In the genomic region with DNA sequence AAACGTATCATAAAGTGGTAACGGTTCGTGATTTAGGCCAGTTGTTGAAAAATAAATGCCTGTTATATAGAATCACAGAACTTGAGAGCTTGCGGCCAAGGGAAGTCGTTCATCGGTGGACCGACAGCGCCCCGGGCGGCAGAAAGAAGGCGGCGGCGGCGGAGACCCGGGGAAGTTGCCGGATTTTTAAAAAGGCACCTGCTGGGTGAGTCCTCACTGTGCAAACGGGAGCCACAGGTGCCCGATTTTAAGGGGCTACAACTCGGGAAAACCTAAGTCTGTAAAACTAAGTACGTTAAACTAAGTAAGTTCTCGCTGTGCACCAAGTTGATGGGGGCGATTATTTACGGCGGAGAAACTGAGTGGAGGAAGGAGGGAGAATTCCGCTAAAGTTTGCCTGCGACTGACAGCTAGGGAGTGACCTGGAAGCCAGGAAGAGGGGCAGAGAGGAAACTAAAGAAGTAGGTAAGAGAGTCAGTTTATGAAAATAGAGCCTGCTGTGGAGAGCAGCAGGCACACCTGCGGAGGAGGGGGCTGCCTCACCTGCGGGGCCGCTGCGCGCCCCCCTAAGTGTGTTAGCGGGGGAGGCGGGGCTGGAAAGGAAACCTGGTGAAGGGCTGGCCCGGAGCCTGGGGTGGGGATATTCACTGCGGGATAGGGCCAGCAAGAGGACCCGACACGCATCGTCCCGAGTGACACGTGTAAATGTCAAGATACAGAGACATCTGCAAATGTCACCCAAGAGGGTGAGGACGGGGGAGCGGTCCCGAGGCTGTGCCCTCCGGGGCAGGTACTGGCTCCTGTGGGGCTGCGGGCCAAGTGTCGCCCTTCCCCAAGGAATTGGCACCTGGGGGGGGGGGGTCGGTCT, we compare ENCODE assay signal across 8 cellular contexts. TPM values are rescaled to one million over a fixed set of nuclear protein-coding genes. Genes with fewer than 3 reads are reported as not detected.
A peak's percentile ranks its signal among the peaks of the same experiment; 100 is the strongest.
DNase-seq lines count a peak whose midpoint lies in the region; ATAC-seq and TF ChIP-seq lines count a peak whose summit lies in the region.

No MANE protein-coding gene starts in this region.

- peaks cover 6% of the 10 kb centered on the region for H3K4me1 Mint-ChIP-seq in activated CD4-positive, alpha-beta T cell treated with anti-CD3 and anti-CD28 coated beads, Interleukin-2, amount 10 ng/mL, durations not matched to agents 7 days and 5 days
- H3K4me1 Mint-ChIP-seq in endothelial cell (ENCODE audit: unreplicated experiment), result peaks cover 35% of the 10 kb centered on the region
- peaks cover 5 to 7% of the 10 kb centered on the region in 2 donors for H3K4me1 Mint-ChIP-seq in stimulated activated naive B cell treated with anti-CD40 and anti-IgM and Interleukin-4, amounts not matched to agents 10 μg/mL and 1 μg/mL and 100 μg/mL, for 72 hours

- H3K36me3 ChIP-seq in mesodermal cell (ENCODE audit: control insufficient read depth, insufficient read depth, low read length), result no peaks in the 10 kb centered on the region

- POLR2A ChIA-PET in activated CD4-positive, alpha-beta T cell treated with anti-CD3 and anti-CD28 coated beads, Interleukin-2, amount 10 ng/mL, durations not matched to agents 7 days and 5 days (lab: Charles Lee), result no interaction called here

- peak overlapping the region; percentile 78 for H3K27ac Mint-ChIP-seq in activated CD4-positive, alpha-beta T cell treated with anti-CD3 and anti-CD28 coated beads, Interleukin-2, amount 10 ng/mL, durations not matched to agents 7 days and 5 days
- no peak overlapping the region for H3K27ac Mint-ChIP-seq in endothelial cell (ENCODE audit: unreplicated experiment)
- peak overlapping the region; percentile 68 for H3K27ac Mint-ChIP-seq in stimulated activated naive B cell treated with anti-CD40 and anti-IgM and Interleukin-4, amounts not matched to agents 10 μg/mL and 1 μg/mL and 100 μg/mL, for 72 hours

- H3K27me3 Mint-ChIP-seq in activated CD4-positive, alpha-beta T cell treated with anti-CD3 and anti-CD28 coated beads, Interleukin-2, amount 10 ng/mL, durations not matched to agents 7 days and 5 days, result peaks cover 38% of the 10 kb centered on the region
- peaks cover 9% of the 10 kb centered on the region for H3K27me3 Mint-ChIP-seq in endothelial cell (ENCODE audit: unreplicated experiment)
- peaks cover 56 to 57% of the 10 kb centered on the region in 2 donors for H3K27me3 Mint-ChIP-seq in stimulated activated naive B cell treated with anti-CD40 and anti-IgM and Interleukin-4, amounts not matched to agents 10 μg/mL and 1 μg/mL and 100 μg/mL, for 72 hours

- H3K9me3 ChIP-seq in mesodermal cell (ENCODE audit: control insufficient read depth, low read length), result peaks cover 9% of the 10 kb centered on the region

- peaks cover 2% of the 10 kb centered on the region for H3K36me3 Mint-ChIP-seq in activated CD4-positive, alpha-beta T cell treated with anti-CD3 and anti-CD28 coated beads, Interleukin-2, amount 10 ng/mL, durations not matched to agents 7 days and 5 days (ENCODE audit: low read depth)
- peaks cover 8% of the 10 kb centered on the region for H3K36me3 Mint-ChIP-seq in endothelial cell (ENCODE audit: low read depth, unreplicated experiment)
- peaks cover 4 to 6% of the 10 kb centered on the region in 2 donors for H3K36me3 Mint-ChIP-seq in stimulated activated naive B cell treated with anti-CD40 and anti-IgM and Interleukin-4, amounts not matched to agents 10 μg/mL and 1 μg/mL and 100 μg/mL, for 72 hours

- H3K4me3 Mint-ChIP-seq in activated CD4-positive, alpha-beta T cell treated with anti-CD3 and anti-CD28 coated beads, Interleukin-2, amount 10 ng/mL, durations not matched to agents 7 days and 5 days, result peak overlapping the region; percentile 59
- peak overlapping the region; percentile 89 for H3K4me3 Mint-ChIP-seq in endothelial cell (ENCODE audit: unreplicated experiment)
- H3K4me3 Mint-ChIP-seq in stimulated activated naive B cell treated with anti-CD40 and anti-IgM and Interleukin-4, amounts not matched to agents 10 μg/mL and 1 μg/mL and 100 μg/mL, for 72 hours, result peak overlapping the region; percentile 40 to 61

- peak; percentile 70 for TF ChIP-seq CTCF in endothelial cell (IDR thresholded peaks at IDR 0.05; ENCODE audit: unreplicated experiment)

- WGBS in mesodermal cell (ENCODE audit: insufficient coverage in 2 of 2), 2 experiments, result 3% methylated on average over 44 to 47 of the region's 47 CpGs

- H3K9me3 Mint-ChIP-seq in activated CD4-positive, alpha-beta T cell treated with anti-CD3 and anti-CD28 coated beads, Interleukin-2, amount 10 ng/mL, durations not matched to agents 7 days and 5 days, result peaks cover 3% of the 10 kb centered on the region
- no peaks in the 10 kb centered on the region for H3K9me3 Mint-ChIP-seq in endothelial cell (ENCODE audit: unreplicated experiment)
- peaks cover 0 to 2% of the 10 kb centered on the region in 2 donors for H3K9me3 Mint-ChIP-seq in stimulated activated naive B cell treated with anti-CD40 and anti-IgM and Interleukin-4, amounts not matched to agents 10 μg/mL and 1 μg/mL and 100 μg/mL, for 72 hours

- peak overlapping the region; percentile 43 for H3K4me3 ChIP-seq in mesodermal cell (ENCODE audit: extremely low read depth, insufficient read depth, low read length, poor library complexity, severe bottlenecking)

- no peak overlapping the region for H3K27ac ChIP-seq in mesodermal cell (ENCODE audit: low read depth, low read length, severe bottlenecking)

- ATAC-seq in HG03432 (IDR thresholded peaks at IDR 0.05; ENCODE audit: unreplicated experiment) (peak; percentile 54), HG02840 (IDR thresholded peaks at IDR 0.05; ENCODE audit: low FRiP score, unreplicated experiment) (no peak), GM21447 (IDR thresholded peaks at IDR 0.05; ENCODE audit: unreplicated experiment) (no peak)
- ATAC-seq in stimulated activated naive B cell treated with anti-CD40 and anti-IgM and Interleukin-4, amounts not matched to agents 10 μg/mL and 1 μg/mL and 100 μg/mL, for 72 hours (replicated peaks), result peak; percentile 56

- H3K4me1 ChIP-seq in mesodermal cell (ENCODE audit: control insufficient read depth, insufficient read depth, low read length, poor library complexity, severe bottlenecking), result peaks cover 24% of the 10 kb centered on the region

- CTCF ChIA-PET in activated CD4-positive, alpha-beta T cell treated with anti-CD3 and anti-CD28 coated beads, Interleukin-2, amount 10 ng/mL, durations not matched to agents 7 days and 5 days (lab: Charles Lee), result no interaction called here

- peak in 10 of 14 donors; percentile 15 to 67 (median 35) for DNase-seq in C1 segment of cervical spinal cord (lab: John Stamatoyannopoulos, UW)
- peak; percentile 12 for DNase-seq in activated CD4-positive, alpha-beta T cell treated with anti-CD3 and anti-CD28 coated beads, Interleukin-2, amount 10 ng/mL, durations not matched to agents 7 days and 5 days
- DNase-seq in endothelial cell (ENCODE audit: low spot score), result peak; percentile 79
- peak; percentile 34 for DNase-seq in stimulated activated naive B cell treated with anti-CD40 and anti-IgM and Interleukin-4, amounts not matched to agents 10 μg/mL and 1 μg/mL and 100 μg/mL, for 72 hours

RNA-seq across cellular contexts. Expression of gene ADAM12, which starts 1.0 kb away (rescaled TPM):
- total RNA-seq in activated CD4-positive, alpha-beta T cell treated with anti-CD3 and anti-CD28 coated beads, Interleukin-2, amount 10 ng/mL, durations not matched to agents 7 days and 5 days, result under 1 TPM; 0.45 to 0.65 TPM
- total RNA-seq in endothelial cell (ENCODE audit: unreplicated experiment), result 9.0 TPM
- polyA plus RNA-seq in mesodermal cell (2013, experiment 1 of 2), result 16.4 TPM
- 16.7 TPM for polyA plus RNA-seq in mesodermal cell (2013, experiment 2 of 2)

Comparison
In these comparisons a context has a peak if more than half of its experiments do, and no peak if none do; other contexts are left out.
1. DNase-seq: peak in every context shown above with its lines; median percentile 79 in endothelial cell; 35 in C1 segment of cervical spinal cord; 34 in stimulated activated naive B cell treated with anti-CD40 and anti-IgM and Interleukin-4, amounts not matched to agents 10 μg/mL and 1 μg/mL and 100 μg/mL, for 72 hours; 12 in activated CD4-positive, alpha-beta T cell treated with anti-CD3 and anti-CD28 coated beads, Interleukin-2, amount 10 ng/mL, durations not matched to agents 7 days and 5 days.
2. ATAC-seq: peak in HG03432 (single experiment) and stimulated activated naive B cell treated with anti-CD40 and anti-IgM and Interleukin-4, amounts not matched to agents 10 μg/mL and 1 μg/mL and 100 μg/mL, for 72 hours (2 of 2); none in HG02840 (single experiment) and GM21447 (single experiment).
3. Peak in every context shown above with its lines, with median percentiles within 50 percentile points of each other: H3K4me3 Mint-ChIP-seq.